Comparison of ENCODE assay signal across 3 cellular contexts in the genomic region with DNA sequence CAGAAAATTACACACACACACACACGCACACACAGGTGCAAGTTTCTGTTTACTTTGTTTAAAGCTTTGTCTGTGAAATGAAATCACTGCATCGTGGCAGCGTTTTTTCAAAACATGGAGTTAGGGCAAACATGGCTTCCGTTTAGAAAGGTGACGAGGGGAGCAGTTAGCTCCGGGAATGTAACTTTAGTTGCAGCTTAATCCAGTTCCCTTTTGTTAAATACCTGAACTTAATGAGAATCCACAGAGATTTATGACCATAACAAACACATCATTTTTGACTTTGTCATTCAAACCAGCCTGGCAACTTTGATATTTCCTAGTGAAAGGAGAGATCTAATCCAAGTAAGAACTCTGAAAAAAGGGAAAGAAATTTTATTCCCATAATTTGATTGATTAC.
TF ChIP-seq lines count a peak whose summit lies in the region.

No MANE protein-coding gene starts in this region.

TF ChIP-seq in SK-N-SH, 30 proteins besides CTCF, POLR2A, EP300 and RAD21 (continues in another document):
- TF ChIP-seq, protein P1, sequence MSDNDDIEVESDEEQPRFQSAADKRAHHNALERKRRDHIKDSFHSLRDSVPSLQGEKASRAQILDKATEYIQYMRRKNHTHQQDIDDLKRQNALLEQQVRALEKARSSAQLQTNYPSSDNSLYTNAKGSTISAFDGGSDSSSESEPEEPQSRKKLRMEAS (IDR thresholded peaks at IDR 0.05; ENCODE audit: low read depth): no peak
- TF ChIP-seq, protein P2, sequence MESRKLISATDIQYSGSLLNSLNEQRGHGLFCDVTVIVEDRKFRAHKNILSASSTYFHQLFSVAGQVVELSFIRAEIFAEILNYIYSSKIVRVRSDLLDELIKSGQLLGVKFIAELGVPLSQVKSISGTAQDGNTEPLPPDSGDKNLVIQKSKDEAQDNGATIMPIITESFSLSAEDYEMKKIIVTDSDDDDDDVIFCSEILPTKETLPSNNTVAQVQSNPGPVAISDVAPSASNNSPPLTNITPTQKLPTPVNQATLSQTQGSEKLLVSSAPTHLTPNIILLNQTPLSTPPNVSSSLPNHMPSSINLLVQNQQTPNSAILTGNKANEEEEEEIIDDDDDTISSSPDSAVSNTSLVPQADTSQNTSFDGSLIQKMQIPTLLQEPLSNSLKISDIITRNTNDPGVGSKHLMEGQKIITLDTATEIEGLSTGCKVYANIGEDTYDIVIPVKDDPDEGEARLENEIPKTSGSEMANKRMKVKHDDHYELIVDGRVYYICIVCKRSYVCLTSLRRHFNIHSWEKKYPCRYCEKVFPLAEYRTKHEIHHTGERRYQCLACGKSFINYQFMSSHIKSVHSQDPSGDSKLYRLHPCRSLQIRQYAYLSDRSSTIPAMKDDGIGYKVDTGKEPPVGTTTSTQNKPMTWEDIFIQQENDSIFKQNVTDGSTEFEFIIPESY (IDR thresholded peaks at IDR 0.05; ENCODE audit: borderline replicate concordance, low read depth): no peak
- TF ChIP-seq GABPA (IDR thresholded peaks at IDR 0.05; ENCODE audit: low read depth) (no peak), ELF1 (IDR thresholded peaks at IDR 0.05) (no peak)
- TF ChIP-seq, protein P3, sequence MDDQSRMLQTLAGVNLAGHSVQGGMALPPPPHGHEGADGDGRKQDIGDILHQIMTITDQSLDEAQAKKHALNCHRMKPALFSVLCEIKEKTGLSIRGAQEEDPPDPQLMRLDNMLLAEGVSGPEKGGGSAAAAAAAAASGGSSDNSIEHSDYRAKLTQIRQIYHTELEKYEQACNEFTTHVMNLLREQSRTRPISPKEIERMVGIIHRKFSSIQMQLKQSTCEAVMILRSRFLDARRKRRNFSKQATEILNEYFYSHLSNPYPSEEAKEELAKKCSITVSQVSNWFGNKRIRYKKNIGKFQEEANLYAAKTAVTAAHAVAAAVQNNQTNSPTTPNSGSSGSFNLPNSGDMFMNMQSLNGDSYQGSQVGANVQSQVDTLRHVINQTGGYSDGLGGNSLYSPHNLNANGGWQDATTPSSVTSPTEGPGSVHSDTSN (IDR thresholded peaks at IDR 0.05): no peak
- TF ChIP-seq, protein P4, sequence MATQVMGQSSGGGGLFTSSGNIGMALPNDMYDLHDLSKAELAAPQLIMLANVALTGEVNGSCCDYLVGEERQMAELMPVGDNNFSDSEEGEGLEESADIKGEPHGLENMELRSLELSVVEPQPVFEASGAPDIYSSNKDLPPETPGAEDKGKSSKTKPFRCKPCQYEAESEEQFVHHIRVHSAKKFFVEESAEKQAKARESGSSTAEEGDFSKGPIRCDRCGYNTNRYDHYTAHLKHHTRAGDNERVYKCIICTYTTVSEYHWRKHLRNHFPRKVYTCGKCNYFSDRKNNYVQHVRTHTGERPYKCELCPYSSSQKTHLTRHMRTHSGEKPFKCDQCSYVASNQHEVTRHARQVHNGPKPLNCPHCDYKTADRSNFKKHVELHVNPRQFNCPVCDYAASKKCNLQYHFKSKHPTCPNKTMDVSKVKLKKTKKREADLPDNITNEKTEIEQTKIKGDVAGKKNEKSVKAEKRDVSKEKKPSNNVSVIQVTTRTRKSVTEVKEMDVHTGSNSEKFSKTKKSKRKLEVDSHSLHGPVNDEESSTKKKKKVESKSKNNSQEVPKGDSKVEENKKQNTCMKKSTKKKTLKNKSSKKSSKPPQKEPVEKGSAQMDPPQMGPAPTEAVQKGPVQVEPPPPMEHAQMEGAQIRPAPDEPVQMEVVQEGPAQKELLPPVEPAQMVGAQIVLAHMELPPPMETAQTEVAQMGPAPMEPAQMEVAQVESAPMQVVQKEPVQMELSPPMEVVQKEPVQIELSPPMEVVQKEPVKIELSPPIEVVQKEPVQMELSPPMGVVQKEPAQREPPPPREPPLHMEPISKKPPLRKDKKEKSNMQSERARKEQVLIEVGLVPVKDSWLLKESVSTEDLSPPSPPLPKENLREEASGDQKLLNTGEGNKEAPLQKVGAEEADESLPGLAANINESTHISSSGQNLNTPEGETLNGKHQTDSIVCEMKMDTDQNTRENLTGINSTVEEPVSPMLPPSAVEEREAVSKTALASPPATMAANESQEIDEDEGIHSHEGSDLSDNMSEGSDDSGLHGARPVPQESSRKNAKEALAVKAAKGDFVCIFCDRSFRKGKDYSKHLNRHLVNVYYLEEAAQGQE (IDR thresholded peaks at IDR 0.05; ENCODE audit: low read depth, low read length): no peak
- TF ChIP-seq, protein P5, sequence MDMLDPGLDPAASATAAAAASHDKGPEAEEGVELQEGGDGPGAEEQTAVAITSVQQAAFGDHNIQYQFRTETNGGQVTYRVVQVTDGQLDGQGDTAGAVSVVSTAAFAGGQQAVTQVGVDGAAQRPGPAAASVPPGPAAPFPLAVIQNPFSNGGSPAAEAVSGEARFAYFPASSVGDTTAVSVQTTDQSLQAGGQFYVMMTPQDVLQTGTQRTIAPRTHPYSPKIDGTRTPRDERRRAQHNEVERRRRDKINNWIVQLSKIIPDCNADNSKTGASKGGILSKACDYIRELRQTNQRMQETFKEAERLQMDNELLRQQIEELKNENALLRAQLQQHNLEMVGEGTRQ (IDR thresholded peaks at IDR 0.05; ENCODE audit: borderline replicate concordance, low read depth, low read length): no peak

TF ChIP-seq in SK-N-SH treated with all-trans-retinoic acid at 6 μM for 48 hours, 23 proteins besides CTCF, POLR2A, EP300 and RAD21:
- TF ChIP-seq, protein P6, sequence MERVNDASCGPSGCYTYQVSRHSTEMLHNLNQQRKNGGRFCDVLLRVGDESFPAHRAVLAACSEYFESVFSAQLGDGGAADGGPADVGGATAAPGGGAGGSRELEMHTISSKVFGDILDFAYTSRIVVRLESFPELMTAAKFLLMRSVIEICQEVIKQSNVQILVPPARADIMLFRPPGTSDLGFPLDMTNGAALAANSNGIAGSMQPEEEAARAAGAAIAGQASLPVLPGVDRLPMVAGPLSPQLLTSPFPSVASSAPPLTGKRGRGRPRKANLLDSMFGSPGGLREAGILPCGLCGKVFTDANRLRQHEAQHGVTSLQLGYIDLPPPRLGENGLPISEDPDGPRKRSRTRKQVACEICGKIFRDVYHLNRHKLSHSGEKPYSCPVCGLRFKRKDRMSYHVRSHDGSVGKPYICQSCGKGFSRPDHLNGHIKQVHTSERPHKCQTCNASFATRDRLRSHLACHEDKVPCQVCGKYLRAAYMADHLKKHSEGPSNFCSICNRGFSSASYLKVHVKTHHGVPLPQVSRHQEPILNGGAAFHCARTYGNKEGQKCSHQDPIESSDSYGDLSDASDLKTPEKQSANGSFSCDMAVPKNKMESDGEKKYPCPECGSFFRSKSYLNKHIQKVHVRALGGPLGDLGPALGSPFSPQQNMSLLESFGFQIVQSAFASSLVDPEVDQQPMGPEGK (CRISPR knock-in tag; IDR thresholded peaks at IDR 0.05; ENCODE audit: borderline replicate concordance): no peak
- no peak for TF ChIP-seq PPARA (CRISPR knock-in tag; IDR thresholded peaks at IDR 0.05; ENCODE audit: borderline replicate concordance)
- no peak for TF ChIP-seq SNAI2 (CRISPR knock-in tag; IDR thresholded peaks at IDR 0.05)
- no peak for TF ChIP-seq BACH2 (CRISPR knock-in tag; IDR thresholded peaks at IDR 0.05; ENCODE audit: borderline replicate concordance)
- TF ChIP-seq ZC3H10 (CRISPR knock-in tag; IDR thresholded peaks at IDR 0.05): no peak
- no peak for TF ChIP-seq CSDC2 (CRISPR knock-in tag; IDR thresholded peaks at IDR 0.05)
- TF ChIP-seq ZNF565 (CRISPR knock-in tag; conservative IDR thresholded peaks at IDR 0.05; ENCODE audit: low read depth): no peak
- no peak for TF ChIP-seq ZFP3 (CRISPR knock-in tag; IDR thresholded peaks at IDR 0.05)
- no peak for TF ChIP-seq ARNTL (CRISPR knock-in tag; IDR thresholded peaks at IDR 0.05; ENCODE audit: borderline replicate concordance, low read depth)
- TF ChIP-seq ZNF70 (CRISPR knock-in tag; IDR thresholded peaks at IDR 0.05): no peak
- TF ChIP-seq TOX (CRISPR knock-in tag; IDR thresholded peaks at IDR 0.05; ENCODE audit: borderline replicate concordance): no peak
- TF ChIP-seq ZNF8 (CRISPR knock-in tag; IDR thresholded peaks at IDR 0.05): no peak
- TF ChIP-seq, protein P7, sequence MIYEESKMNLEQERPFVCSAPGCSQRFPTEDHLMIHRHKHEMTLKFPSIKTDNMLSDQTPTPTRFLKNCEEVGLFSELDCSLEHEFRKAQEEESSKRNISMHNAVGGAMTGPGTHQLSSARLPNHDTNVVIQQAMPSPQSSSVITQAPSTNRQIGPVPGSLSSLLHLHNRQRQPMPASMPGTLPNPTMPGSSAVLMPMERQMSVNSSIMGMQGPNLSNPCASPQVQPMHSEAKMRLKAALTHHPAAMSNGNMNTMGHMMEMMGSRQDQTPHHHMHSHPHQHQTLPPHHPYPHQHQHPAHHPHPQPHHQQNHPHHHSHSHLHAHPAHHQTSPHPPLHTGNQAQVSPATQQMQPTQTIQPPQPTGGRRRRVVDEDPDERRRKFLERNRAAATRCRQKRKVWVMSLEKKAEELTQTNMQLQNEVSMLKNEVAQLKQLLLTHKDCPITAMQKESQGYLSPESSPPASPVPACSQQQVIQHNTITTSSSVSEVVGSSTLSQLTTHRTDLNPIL (CRISPR knock-in tag; IDR thresholded peaks at IDR 0.05; ENCODE audit: low read depth): no peak
- TF ChIP-seq RARB (CRISPR knock-in tag; IDR thresholded peaks at IDR 0.05): no peak

TF ChIP-seq in WTC11, 78 proteins besides CTCF, POLR2A, EP300 and RAD21:
- TF ChIP-seq RORB (CRISPR knock-in tag; IDR thresholded peaks at IDR 0.05): no peak
- no peak for TF ChIP-seq GRHL2 (CRISPR knock-in tag; IDR thresholded peaks at IDR 0.05; ENCODE audit: insufficient replicate concordance, severe bottlenecking)
- no peak for TF ChIP-seq JAZF1 (CRISPR knock-in tag; IDR thresholded peaks at IDR 0.05)
- TF ChIP-seq, protein P8, sequence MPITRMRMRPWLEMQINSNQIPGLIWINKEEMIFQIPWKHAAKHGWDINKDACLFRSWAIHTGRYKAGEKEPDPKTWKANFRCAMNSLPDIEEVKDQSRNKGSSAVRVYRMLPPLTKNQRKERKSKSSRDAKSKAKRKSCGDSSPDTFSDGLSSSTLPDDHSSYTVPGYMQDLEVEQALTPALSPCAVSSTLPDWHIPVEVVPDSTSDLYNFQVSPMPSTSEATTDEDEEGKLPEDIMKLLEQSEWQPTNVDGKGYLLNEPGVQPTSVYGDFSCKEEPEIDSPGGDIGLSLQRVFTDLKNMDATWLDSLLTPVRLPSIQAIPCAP (CRISPR knock-in tag; IDR thresholded peaks at IDR 0.05): no peak
- TF ChIP-seq NFE2L1 (CRISPR knock-in tag; IDR thresholded peaks at IDR 0.05): no peak
